In genomic region chr3:42652611-42653302, GRCh38 we compare ENCODE assay signal across 8 cellular contexts. TPM values are rescaled to one million over a fixed set of nuclear protein-coding genes. Genes with fewer than 3 reads are reported as not detected.
DNase-seq lines count a peak whose midpoint lies in the region; ATAC-seq and TF ChIP-seq lines count a peak whose summit lies in the region.

No MANE protein-coding gene starts in this region.

- H3K4me3 ChIP-seq in CD8-positive, alpha-beta T cell (ENCODE audit: low read depth, low read length) = no peak overlapping the region
- H3K4me3 ChIP-seq in fibroblast of villous mesenchyme (ENCODE audit: low read depth, low read length) (peak overlapping the region; percentile 91), neural progenitor cell (no peak overlapping the region)

- no peaks in the 10 kb centered on the region for H3K27me3 ChIP-seq in CD8-positive, alpha-beta T cell (ENCODE audit: insufficient read depth, low read length)
- no peaks in the 10 kb centered on the region for H3K27me3 ChIP-seq in neural progenitor cell

- H3K79me2 ChIP-seq in neural progenitor cell (ENCODE audit: low read depth) = no peaks in the 10 kb centered on the region

- no peak for TF ChIP-seq CTCF in CD8-positive, alpha-beta T cell (IDR thresholded peaks at IDR 0.05)
- TF ChIP-seq CTCF in VCaP (conservative IDR thresholded peaks at IDR 0.05) (no peak), fibroblast of villous mesenchyme (IDR thresholded peaks at IDR 0.05; ENCODE audit: insufficient read depth, low read depth, low read length) (no peak), neural progenitor cell (IDR thresholded peaks at IDR 0.05) (no peak)

- peak overlapping the region; percentile 83 for H3K4me3 Mint-ChIP-seq in CD8-positive, alpha-beta T cell
- peak overlapping the region; percentile 92 for H3K4me3 Mint-ChIP-seq in neural progenitor cell

- H3K36me3 ChIP-seq in CD8-positive, alpha-beta T cell (ENCODE audit: insufficient read depth, low read length) = peaks cover under 1% of the 10 kb centered on the region
- H3K36me3 ChIP-seq in neural progenitor cell = no peaks in the 10 kb centered on the region

- peaks cover 10% of the 10 kb centered on the region for H3K4me1 ChIP-seq in CD8-positive, alpha-beta T cell (ENCODE audit: insufficient read depth, low read length)
- H3K4me1 ChIP-seq in neural progenitor cell = peaks cover 12% of the 10 kb centered on the region

- peaks cover 7% of the 10 kb centered on the region for H3K4me1 Mint-ChIP-seq in CD8-positive, alpha-beta T cell (ENCODE audit: low read depth)
- H3K4me1 Mint-ChIP-seq in neural progenitor cell = peaks cover 34% of the 10 kb centered on the region

- no peak overlapping the region for H3K27ac ChIP-seq in CD8-positive, alpha-beta T cell (ENCODE audit: low read depth, low read length)
- peak overlapping the region; percentile 83 for H3K27ac ChIP-seq in VCaP
- H3K27ac ChIP-seq in neural progenitor cell = no peak overlapping the region

- H3K27me3 Mint-ChIP-seq in CD8-positive, alpha-beta T cell (ENCODE audit: low read depth) = peaks cover 4% of the 10 kb centered on the region
- H3K27me3 Mint-ChIP-seq in neural progenitor cell (ENCODE audit: insufficient read depth, low read depth) = peaks cover 6% of the 10 kb centered on the region

- H3K9ac ChIP-seq in neural progenitor cell = no peak overlapping the region

- intact Hi-C loops in CD8-positive, alpha-beta T cell (cut with DNase I, micrococcal nuclease) = no loop called here

- no peaks in the 10 kb centered on the region for H3K9me3 ChIP-seq in CD8-positive, alpha-beta T cell (ENCODE audit: low read length)
- H3K9me3 ChIP-seq in neural progenitor cell (ENCODE audit: low read depth) = no peaks in the 10 kb centered on the region

- H3K27ac Mint-ChIP-seq in CD8-positive, alpha-beta T cell = no peak overlapping the region
- peak overlapping the region; percentile 60 for H3K27ac Mint-ChIP-seq in neural progenitor cell

- CTCF ChIA-PET in CD8-positive, alpha-beta T cell (lab: Charles Lee) = no interaction called here

- no peak overlapping the region for H2AFZ ChIP-seq in neural progenitor cell (replicated peaks)

- H3K36me3 Mint-ChIP-seq in CD8-positive, alpha-beta T cell = peaks cover 12% of the 10 kb centered on the region
- H3K36me3 Mint-ChIP-seq in neural progenitor cell = peaks cover 12% of the 10 kb centered on the region

- H4K20me1 ChIP-seq in neural progenitor cell (ENCODE audit: low read depth) = peaks cover 21% of the 10 kb centered on the region

- DNase-seq in CD8-positive, alpha-beta T cell = no peak
- DNase-seq in HS-5 (ENCODE audit: low read depth) (peak; percentile 78), fibroblast of villous mesenchyme (ENCODE audit: low read depth) (peak; percentile 69), neural progenitor cell (ENCODE audit: low spot score) (no peak)
- DNase-seq in activated effector memory CD4-positive, alpha-beta T cell treated with anti-CD3 and anti-CD28 coated beads, Interleukin-2, amount 50 U/mL, for 16 hours = no peak

- peaks cover 20% of the 10 kb centered on the region for H3F3A ChIP-seq in neural progenitor cell (ENCODE audit: low read depth)

- ATAC-seq in CD8-positive, alpha-beta T cell = no peak
- ATAC-seq in GM19372 (IDR thresholded peaks at IDR 0.05; ENCODE audit: low read depth, unreplicated experiment) (peak; percentile 54), HG02588 (IDR thresholded peaks at IDR 0.05; ENCODE audit: unreplicated experiment) (no peak)

- no peaks in the 10 kb centered on the region for H3K9me3 Mint-ChIP-seq in CD8-positive, alpha-beta T cell
- no peaks in the 10 kb centered on the region for H3K9me3 Mint-ChIP-seq in neural progenitor cell

- POLR2A ChIA-PET in CD8-positive, alpha-beta T cell (lab: Charles Lee) = no interaction called here

- H3K4me2 ChIP-seq in neural progenitor cell = peak overlapping the region; percentile 100

RNA-seq across cellular contexts. Expression of gene ZBTB47, which starts 0.7 kb away (rescaled TPM):
- under 1 TPM; 0.24 to 0.33 TPM for total RNA-seq in CD8-positive, alpha-beta T cell
- total RNA-seq in fibroblast of villous mesenchyme (25.4 and 25.9 TPM in 2 replicates), neural progenitor cell (ENCODE audit: low replicate concordance) (4.4 and 5.7 TPM in 2 replicates)

RNA-seq across cellular contexts. Expression of gene KLHL40, which starts 32.6 kb away (rescaled TPM):
- not detected for total RNA-seq in CD8-positive, alpha-beta T cell
- total RNA-seq in fibroblast of villous mesenchyme (not detected in 2 replicates), neural progenitor cell (ENCODE audit: low replicate concordance) (not detected in 2 replicates)

RNA-seq across cellular contexts. Expression of gene HHATL, which starts 49.8 kb away (rescaled TPM):
- total RNA-seq in CD8-positive, alpha-beta T cell = not detected
- total RNA-seq in fibroblast of villous mesenchyme (not detected in 2 replicates), neural progenitor cell (ENCODE audit: low replicate concordance) (not detected in 2 replicates)

RNA-seq across cellular contexts. Expression of gene NKTR, which starts 52.3 kb away (rescaled TPM):
- total RNA-seq in CD8-positive, alpha-beta T cell = 100 to 1,000 TPM; 190 to 204 TPM
- total RNA-seq in fibroblast of villous mesenchyme (69.6 and 82.9 TPM in 2 replicates), neural progenitor cell (ENCODE audit: low replicate concordance) (127 and 190 TPM in 2 replicates)

Comparison
In these comparisons a context has a peak if more than half of its experiments do, and no peak if none do; other contexts are left out.
1. DNase-seq: peak in HS-5 (single experiment) and fibroblast of villous mesenchyme (single experiment); none in CD8-positive, alpha-beta T cell (0 of 7), neural progenitor cell (single experiment) and activated effector memory CD4-positive, alpha-beta T cell treated with anti-CD3 and anti-CD28 coated beads, Interleukin-2, amount 50 U/mL, for 16 hours (single experiment).